Comparison of ENCODE assay signal across 14 cellular contexts in genomic region chr20:24651171-24651972, GRCh38.
DNase-seq lines count a peak whose midpoint lies in the region; ATAC-seq and TF ChIP-seq lines count a peak whose summit lies in the region.
"Had no signal": no experiment of that assay in that cellular context is flagged by ENCODE, and none has a peak within 500 bp of the region (broad histone marks: within the 10 kb centered on the region; RNA-seq: fewer than 3 reads in every experiment).

No MANE protein-coding gene starts in this region.

- peak overlapping the region; percentile 21; the same call in 1 of the 2 replicates for H3K4me3 ChIP-seq in GM23248

- no peaks in the 10 kb centered on the region for H3K36me3 Mint-ChIP-seq in naive thymus-derived CD8-positive, alpha-beta T cell
- H3K36me3 Mint-ChIP-seq in osteocyte (ENCODE audit: unreplicated experiment), result no peaks in the 10 kb centered on the region
- H3K36me3 Mint-ChIP-seq: activated naive CD8-positive, alpha-beta T cell treated with anti-CD3 and anti-CD28 coated beads, Interleukin-2, amount 10 ng/mL, durations not matched to agents 7 days and 5 days had no signal

- peak; percentile 55; the same call in 2 of the 3 replicates for ATAC-seq in SK-N-SH treated with all-trans-retinoic acid at 6 μM for 48 hours
- no peak for ATAC-seq in naive thymus-derived CD8-positive, alpha-beta T cell
- ATAC-seq: activated CD8-positive, alpha-beta T cell treated with anti-CD3 and anti-CD28 coated beads, Interleukin-2, amount 10 ng/mL, durations not matched to agents 7 days and 5 days had no signal

- no peak for TF ChIP-seq CTCF in osteocyte (IDR thresholded peaks at IDR 0.05)

- POLR2A ChIA-PET in naive thymus-derived CD8-positive, alpha-beta T cell (lab: Charles Lee), result no interaction called here

- H3F3A ChIP-seq in GM23248 (ENCODE audit: insufficient read depth), result peaks cover 25% of the 10 kb centered on the region

- no peak overlapping the region for H3K27ac Mint-ChIP-seq in naive thymus-derived CD8-positive, alpha-beta T cell
- no peak overlapping the region for H3K27ac Mint-ChIP-seq in osteocyte (ENCODE audit: unreplicated experiment)
- H3K27ac Mint-ChIP-seq: activated CD8-positive, alpha-beta T cell treated with anti-CD3 and anti-CD28 coated beads, Interleukin-2, amount 10 ng/mL, durations not matched to agents 7 days and 5 days; activated naive CD8-positive, alpha-beta T cell treated with anti-CD3 and anti-CD28 coated beads, Interleukin-2, amount 10 ng/mL, durations not matched to agents 7 days and 5 days; B cell had no signal

- peak; percentile 96 for DNase-seq in A172 (ENCODE audit: low spot score)
- peak; percentile 92 for DNase-seq in GM23248
- peak; percentile 82 for DNase-seq in hepatic stellate cell (ENCODE audit: low spot score)
- DNase-seq in naive thymus-derived CD8-positive, alpha-beta T cell, result no peak
- no peak for DNase-seq in osteocyte (ENCODE audit: extremely low spot score, unreplicated experiment)
- DNase-seq in activated T-cell treated with anti-CD3 and anti-CD28 coated beads, Interleukin-2, amount 50 U/mL, for 48 hours, result no peak
- no peak for DNase-seq in UCSD-AML1 (lab: John Stamatoyannopoulos, UW; ENCODE audit: unreplicated experiment)
- DNase-seq: activated CD8-positive, alpha-beta T cell treated with anti-CD3 and anti-CD28 coated beads, Interleukin-2, amount 10 ng/mL, durations not matched to agents 7 days and 5 days; activated naive CD8-positive, alpha-beta T cell treated with anti-CD3 and anti-CD28 coated beads, Interleukin-2, amount 10 ng/mL, durations not matched to agents 7 days and 5 days; MM.1S; stimulated activated CD4-positive, alpha-beta T cell treated with anti-CD3 and anti-CD28 coated beads, Interleukin-12 subunit alpha, Interleukin-12 subunit beta, amount 100 ng/mL, for 4 hours; T-helper 1 cell had no signal

- 0 out of 2 replicates have a peak overlapping the region, but pooled peaks have one; percentile 3 for H3K9ac ChIP-seq in GM23248

- H3K4me3 Mint-ChIP-seq in naive thymus-derived CD8-positive, alpha-beta T cell, result no peak overlapping the region
- no peak overlapping the region for H3K4me3 Mint-ChIP-seq in osteocyte (ENCODE audit: unreplicated experiment)
- H3K4me3 Mint-ChIP-seq: activated CD8-positive, alpha-beta T cell treated with anti-CD3 and anti-CD28 coated beads, Interleukin-2, amount 10 ng/mL, durations not matched to agents 7 days and 5 days; activated naive CD8-positive, alpha-beta T cell treated with anti-CD3 and anti-CD28 coated beads, Interleukin-2, amount 10 ng/mL, durations not matched to agents 7 days and 5 days; B cell had no signal

- no peaks in the 10 kb centered on the region for H4K20me1 ChIP-seq in GM23248 (ENCODE audit: insufficient read depth)

- H3K27ac ChIP-seq in GM23248, result peak overlapping the region; percentile 70

- in situ Hi-C loops in GM23248 (cut with MboI), result no loop called here

- H2AFZ ChIP-seq in GM23248, result no peak overlapping the region

- no peaks in the 10 kb centered on the region for H3K27me3 ChIP-seq in GM23248 (replicated peaks; ENCODE audit: insufficient read depth)

- H3K4me1 ChIP-seq in GM23248 (ENCODE audit: insufficient read depth), result peaks cover 37% of the 10 kb centered on the region

- no peaks in the 10 kb centered on the region for H3K79me2 ChIP-seq in GM23248 (ENCODE audit: insufficient read depth)

- 55% methylated on average over 7 of the region's 7 CpGs for WGBS in GM23248 (ENCODE audit: low coverage in 1 of 2, low lambda C conversion rate in 2 of 2, missing lambda C conversion rate in 2 of 2), 2 experiments

- H3K4me2 ChIP-seq in GM23248 (ENCODE audit: unreplicated experiment), result peak overlapping the region; percentile 46

- H3K27me3 Mint-ChIP-seq in naive thymus-derived CD8-positive, alpha-beta T cell, result peaks cover 0 to 4% (median 3%) of the 10 kb centered on the region in 5 donors
- no peaks in the 10 kb centered on the region for H3K27me3 Mint-ChIP-seq in osteocyte (ENCODE audit: unreplicated experiment)
- H3K27me3 Mint-ChIP-seq: activated naive CD8-positive, alpha-beta T cell treated with anti-CD3 and anti-CD28 coated beads, Interleukin-2, amount 10 ng/mL, durations not matched to agents 7 days and 5 days; B cell had no signal

- no peaks in the 10 kb centered on the region for H3K9me2 ChIP-seq in GM23248 (ENCODE audit: insufficient read depth)

- H3K4me1 Mint-ChIP-seq in naive thymus-derived CD8-positive, alpha-beta T cell, result peaks cover 3 to 10% (median 5%) of the 10 kb centered on the region in 4 donors
- peaks cover 9% of the 10 kb centered on the region for H3K4me1 Mint-ChIP-seq in osteocyte (ENCODE audit: unreplicated experiment)

- no peaks in the 10 kb centered on the region for H3K9me3 Mint-ChIP-seq in naive thymus-derived CD8-positive, alpha-beta T cell
- H3K9me3 Mint-ChIP-seq in osteocyte (ENCODE audit: unreplicated experiment), result no peaks in the 10 kb centered on the region
- H3K9me3 Mint-ChIP-seq: activated naive CD8-positive, alpha-beta T cell treated with anti-CD3 and anti-CD28 coated beads, Interleukin-2, amount 10 ng/mL, durations not matched to agents 7 days and 5 days had no signal

- no peaks in the 10 kb centered on the region for H3K9me3 ChIP-seq in GM23248 (ENCODE audit: low read depth)

- no peaks in the 10 kb centered on the region for H3K36me3 ChIP-seq in GM23248 (ENCODE audit: low read depth)

TF ChIP-seq in SK-N-SH treated with all-trans-retinoic acid at 6 μM for 48 hours, 23 proteins besides CTCF, POLR2A, EP300 and RAD21 (continues in another document):
- TF ChIP-seq ARNTL (CRISPR knock-in tag; IDR thresholded peaks at IDR 0.05; ENCODE audit: borderline replicate concordance, low read depth), result no peak
- TF ChIP-seq ZC3H10 (CRISPR knock-in tag; IDR thresholded peaks at IDR 0.05), result no peak
- TF ChIP-seq CREB5 (CRISPR knock-in tag; IDR thresholded peaks at IDR 0.05; ENCODE audit: low read depth), result no peak
- no peak for TF ChIP-seq PPARA (CRISPR knock-in tag; IDR thresholded peaks at IDR 0.05; ENCODE audit: borderline replicate concordance)
- TF ChIP-seq CSRNP3 (CRISPR knock-in tag; IDR thresholded peaks at IDR 0.05), result no peak
- no peak for TF ChIP-seq ZNF70 (CRISPR knock-in tag; IDR thresholded peaks at IDR 0.05)
- no peak for TF ChIP-seq ESRRG (CRISPR knock-in tag; IDR thresholded peaks at IDR 0.05)
- TF ChIP-seq GLIS3 (CRISPR knock-in tag; IDR thresholded peaks at IDR 0.05), result no peak
- no peak for TF ChIP-seq OSR1 (CRISPR knock-in tag; IDR thresholded peaks at IDR 0.05)
- TF ChIP-seq SNAI2 (CRISPR knock-in tag; IDR thresholded peaks at IDR 0.05), result no peak
- no peak for TF ChIP-seq PATZ1 (CRISPR knock-in tag; IDR thresholded peaks at IDR 0.05; ENCODE audit: borderline replicate concordance)
- TF ChIP-seq TOX (CRISPR knock-in tag; IDR thresholded peaks at IDR 0.05; ENCODE audit: borderline replicate concordance), result no peak
- no peak for TF ChIP-seq CSDC2 (CRISPR knock-in tag; IDR thresholded peaks at IDR 0.05)
- TF ChIP-seq TCF4 (CRISPR knock-in tag; IDR thresholded peaks at IDR 0.05; ENCODE audit: borderline replicate concordance), result no peak
- TF ChIP-seq ZNF565 (CRISPR knock-in tag; conservative IDR thresholded peaks at IDR 0.05; ENCODE audit: low read depth), result no peak
- TF ChIP-seq RARB (CRISPR knock-in tag; IDR thresholded peaks at IDR 0.05), result no peak
- no peak for TF ChIP-seq ZNF8 (CRISPR knock-in tag; IDR thresholded peaks at IDR 0.05)

Comparison
In these comparisons a context has a peak if more than half of its experiments do, and no peak if none do; other contexts are left out.
1. DNase-seq: peak in A172 (single experiment), GM23248 (single experiment) and hepatic stellate cell (single experiment); none in naive thymus-derived CD8-positive, alpha-beta T cell (0 of 10), osteocyte (single experiment), activated T-cell treated with anti-CD3 and anti-CD28 coated beads, Interleukin-2, amount 50 U/mL, for 48 hours (0 of 2) and UCSD-AML1 (single experiment).